Comparison of ENCODE assay signal across 10 cellular contexts in the genomic region with DNA sequence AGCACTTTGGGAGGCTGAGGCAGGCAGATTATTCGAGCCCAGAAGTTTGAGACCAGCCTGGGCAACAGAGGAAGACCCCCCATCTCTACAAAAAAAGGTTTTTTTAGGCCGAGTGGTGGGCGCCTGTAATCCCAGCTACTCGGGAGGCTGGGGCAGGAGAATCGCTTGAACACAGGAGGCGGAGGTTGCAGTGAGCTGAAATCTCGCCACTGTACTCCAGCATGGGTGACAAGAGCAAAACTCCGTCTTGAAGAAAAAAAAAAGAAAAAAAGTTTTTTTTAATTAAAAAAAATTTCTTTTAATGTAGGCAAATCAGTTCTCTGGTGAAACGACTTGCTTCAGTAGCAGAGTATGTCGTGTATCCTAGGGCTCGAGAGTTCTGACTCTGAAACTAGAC. TPM values are rescaled to one million over a fixed set of nuclear protein-coding genes. Genes with fewer than 3 reads are reported as not detected.
A peak's percentile ranks its signal among the peaks of the same experiment; 100 is the strongest.
DNase-seq lines count a peak whose midpoint lies in the region; ATAC-seq lines count a peak whose summit lies in the region.
"Had no signal": no experiment of that assay in that cellular context is flagged by ENCODE, and none has a peak within 500 bp of the region (broad histone marks: within the 10 kb centered on the region; RNA-seq: fewer than 3 reads in every experiment).

No MANE protein-coding gene starts in this region.

- H3K4me1 ChIP-seq in iPS-18a (ENCODE audit: control insufficient read depth, low read depth, low read length): peaks cover 5% of the 10 kb centered on the region
- peaks cover 21% of the 10 kb centered on the region for H3K4me1 ChIP-seq in stomach smooth muscle (ENCODE audit: control insufficient read depth, insufficient read depth, low read length)

- H3K36me3 ChIP-seq in iPS-18a (ENCODE audit: control insufficient read depth, low read depth, low read length) (no peaks in the 10 kb centered on the region), stomach smooth muscle (ENCODE audit: control insufficient read depth in 2 of 2, insufficient read depth in 2 of 2, low read length in 2 of 2) (no peaks in the 10 kb centered on the region)
- H3K36me3 ChIP-seq: brain microvascular endothelial cell had no signal

- intact Hi-C loops in activated T-helper 1 cell treated with anti-CD3 and anti-CD28 coated beads, Interleukin-12 subunit alpha, Interleukin-12 subunit beta, Interleukin-2, Interleukin-4 antibody, amounts not matched to agents 30 ng/mL and 10 ng/mL and 1 ng/mL, durations not matched to agents 14 hours and 24 hours and 36 hours (cut with micrococcal nuclease): loop anchor here (2.0 to 5.0 kb wide), 2 partner anchors 121 to 873 kb away; a partner anchor contains a TSS

- H3K9ac ChIP-seq in iPS-18a (ENCODE audit: low read length): peak overlapping the region; percentile 36
- peak overlapping the region in 1 of 2 donors; percentile 80 for H3K9ac ChIP-seq in stomach smooth muscle (ENCODE audit: low read length in 2 of 2)

- H3K27me3 ChIP-seq in iPS-18a (ENCODE audit: control insufficient read depth, insufficient read depth, low read length): peaks cover 13% of the 10 kb centered on the region
- H3K27me3 ChIP-seq in stomach smooth muscle (ENCODE audit: control insufficient read depth in 1 of 2, insufficient read depth in 2 of 2, low read length in 2 of 2): no peaks in the 10 kb centered on the region
- H3K27me3 ChIP-seq: brain microvascular endothelial cell had no signal

- no peak for DNase-seq in activated T-cell treated with anti-CD3 and anti-CD28 coated beads, Interleukin-2, amount 50 U/mL, for 72 hours
- no peak for DNase-seq in activated T-cell treated with anti-CD3 and anti-CD28 coated beads, Interleukin-2, amount 50 U/mL, for 48 hours
- no peak for DNase-seq in activated T-helper 1 cell treated with anti-CD3 and anti-CD28 coated beads, Interleukin-12 subunit alpha, Interleukin-12 subunit beta, Interleukin-2, Interleukin-4 antibody, amounts not matched to agents 30 ng/mL and 10 ng/mL and 1 ng/mL, durations not matched to agents 14 hours and 24 hours and 36 hours (ENCODE audit: low spot score)
- DNase-seq in KBM-7 (no peak), NCI-H1092 (lab: John Stamatoyannopoulos, UW) (no peak)
- DNase-seq: brain microvascular endothelial cell, WERI-Rb-1 had no signal

- H3K4me3 Mint-ChIP-seq in activated T-cell treated with anti-CD3 and anti-CD28 coated beads, Interleukin-2, amount 50 U/mL, for 72 hours: peak overlapping the region; percentile 87 to 89
- peak overlapping the region; percentile 60 for H3K4me3 Mint-ChIP-seq in activated T-helper 1 cell treated with anti-CD3 and anti-CD28 coated beads, Interleukin-12 subunit alpha, Interleukin-12 subunit beta, Interleukin-2, Interleukin-4 antibody, amounts not matched to agents 30 ng/mL and 10 ng/mL and 1 ng/mL, durations not matched to agents 14 hours and 24 hours and 36 hours

- no peak overlapping the region for H3K27ac Mint-ChIP-seq in activated T-cell treated with anti-CD3 and anti-CD28 coated beads, Interleukin-2, amount 50 U/mL, for 72 hours
- no peak overlapping the region for H3K27ac Mint-ChIP-seq in activated T-helper 1 cell treated with anti-CD3 and anti-CD28 coated beads, Interleukin-12 subunit alpha, Interleukin-12 subunit beta, Interleukin-2, Interleukin-4 antibody, amounts not matched to agents 30 ng/mL and 10 ng/mL and 1 ng/mL, durations not matched to agents 14 hours and 24 hours and 36 hours

- H3K9me3 ChIP-seq in iPS-18a (ENCODE audit: control insufficient read depth, low read depth, low read length): no peaks in the 10 kb centered on the region
- H3K9me3 ChIP-seq in stomach smooth muscle (ENCODE audit: control insufficient read depth in 2 of 2, low read length in 2 of 2): no peaks in the 10 kb centered on the region

- in situ Hi-C loops in KBM-7 (cut with MboI; ENCODE audit: low pct_unique_long_range_greater_than_20kb, low sequenced_read_pairs): no loop called here

- H3K36me3 Mint-ChIP-seq in activated T-cell treated with anti-CD3 and anti-CD28 coated beads, Interleukin-2, amount 50 U/mL, for 72 hours (ENCODE audit: insufficient read depth in 2 of 2): no peaks in the 10 kb centered on the region
- no peaks in the 10 kb centered on the region for H3K36me3 Mint-ChIP-seq in activated T-helper 1 cell treated with anti-CD3 and anti-CD28 coated beads, Interleukin-12 subunit alpha, Interleukin-12 subunit beta, Interleukin-2, Interleukin-4 antibody, amounts not matched to agents 30 ng/mL and 10 ng/mL and 1 ng/mL, durations not matched to agents 14 hours and 24 hours and 36 hours (ENCODE audit: low read depth)

- H3K9me3 Mint-ChIP-seq in activated T-cell treated with anti-CD3 and anti-CD28 coated beads, Interleukin-2, amount 50 U/mL, for 72 hours: no peaks in the 10 kb centered on the region
- no peaks in the 10 kb centered on the region for H3K9me3 Mint-ChIP-seq in activated T-helper 1 cell treated with anti-CD3 and anti-CD28 coated beads, Interleukin-12 subunit alpha, Interleukin-12 subunit beta, Interleukin-2, Interleukin-4 antibody, amounts not matched to agents 30 ng/mL and 10 ng/mL and 1 ng/mL, durations not matched to agents 14 hours and 24 hours and 36 hours

- H3K27ac ChIP-seq in iPS-18a (ENCODE audit: low read length): no peak overlapping the region
- no peak overlapping the region for H3K27ac ChIP-seq in stomach smooth muscle (ENCODE audit: low read length)
- H3K27ac ChIP-seq: brain microvascular endothelial cell, WERI-Rb-1 had no signal

- ATAC-seq in activated T-cell treated with anti-CD3 and anti-CD28 coated beads, Interleukin-2, amount 50 U/mL, for 72 hours (replicated peaks in 1 of 2): no peak
- ATAC-seq in HG03521 (IDR thresholded peaks at IDR 0.05; ENCODE audit: unreplicated experiment): no peak

- H3K4me3 ChIP-seq in iPS-18a (ENCODE audit: low read length): peak overlapping the region; percentile 74
- peak overlapping the region; percentile 81 to 84 for H3K4me3 ChIP-seq in stomach smooth muscle (ENCODE audit: low read length in 2 of 2)

- no peaks in the 10 kb centered on the region for H3K27me3 Mint-ChIP-seq in activated T-cell treated with anti-CD3 and anti-CD28 coated beads, Interleukin-2, amount 50 U/mL, for 72 hours (ENCODE audit: low read depth)
- peaks cover 14% of the 10 kb centered on the region for H3K27me3 Mint-ChIP-seq in activated T-helper 1 cell treated with anti-CD3 and anti-CD28 coated beads, Interleukin-12 subunit alpha, Interleukin-12 subunit beta, Interleukin-2, Interleukin-4 antibody, amounts not matched to agents 30 ng/mL and 10 ng/mL and 1 ng/mL, durations not matched to agents 14 hours and 24 hours and 36 hours (ENCODE audit: insufficient read depth)

- peaks cover 25% of the 10 kb centered on the region for H3K4me1 Mint-ChIP-seq in activated T-cell treated with anti-CD3 and anti-CD28 coated beads, Interleukin-2, amount 50 U/mL, for 72 hours (ENCODE audit: low read depth)
- peaks cover 11% of the 10 kb centered on the region for H3K4me1 Mint-ChIP-seq in activated T-helper 1 cell treated with anti-CD3 and anti-CD28 coated beads, Interleukin-12 subunit alpha, Interleukin-12 subunit beta, Interleukin-2, Interleukin-4 antibody, amounts not matched to agents 30 ng/mL and 10 ng/mL and 1 ng/mL, durations not matched to agents 14 hours and 24 hours and 36 hours (ENCODE audit: low read depth)

RNA-seq across cellular contexts. Expression of a gene that starts 10.9 kb away (rescaled TPM):
- total RNA-seq in activated T-cell treated with anti-CD3 and anti-CD28 coated beads, Interleukin-2, amount 50 U/mL, for 72 hours: 1 to 10 TPM; 2.4 to 4.7 TPM
- total RNA-seq in activated T-helper 1 cell treated with anti-CD3 and anti-CD28 coated beads, Interleukin-12 subunit alpha, Interleukin-12 subunit beta, Interleukin-2, Interleukin-4 antibody, amounts not matched to agents 30 ng/mL and 10 ng/mL and 1 ng/mL, durations not matched to agents 14 hours and 24 hours and 36 hours: 2.1 and 3.3 TPM in 2 replicates

RNA-seq across cellular contexts. Expression of a gene that starts 14.5 kb away (rescaled TPM):
- 1 to 10 TPM; 2.2 to 6.1 TPM for total RNA-seq in activated T-cell treated with anti-CD3 and anti-CD28 coated beads, Interleukin-2, amount 50 U/mL, for 72 hours
- 0.34 and 0.49 TPM in 2 replicates for total RNA-seq in activated T-helper 1 cell treated with anti-CD3 and anti-CD28 coated beads, Interleukin-12 subunit alpha, Interleukin-12 subunit beta, Interleukin-2, Interleukin-4 antibody, amounts not matched to agents 30 ng/mL and 10 ng/mL and 1 ng/mL, durations not matched to agents 14 hours and 24 hours and 36 hours

RNA-seq across cellular contexts. Expression of a gene that starts 37.4 kb away (rescaled TPM):
- 10 to 100 TPM; 51.8 to 54.7 TPM for total RNA-seq in activated T-cell treated with anti-CD3 and anti-CD28 coated beads, Interleukin-2, amount 50 U/mL, for 72 hours
- 56.4 and 58.7 TPM in 2 replicates for total RNA-seq in activated T-helper 1 cell treated with anti-CD3 and anti-CD28 coated beads, Interleukin-12 subunit alpha, Interleukin-12 subunit beta, Interleukin-2, Interleukin-4 antibody, amounts not matched to agents 30 ng/mL and 10 ng/mL and 1 ng/mL, durations not matched to agents 14 hours and 24 hours and 36 hours

RNA-seq across cellular contexts. Expression of a gene that starts 38.4 kb away (rescaled TPM):
- total RNA-seq in activated T-cell treated with anti-CD3 and anti-CD28 coated beads, Interleukin-2, amount 50 U/mL, for 72 hours: 10 to 100 TPM; 19.1 to 25.5 TPM
- 34.0 and 38.8 TPM in 2 replicates for total RNA-seq in activated T-helper 1 cell treated with anti-CD3 and anti-CD28 coated beads, Interleukin-12 subunit alpha, Interleukin-12 subunit beta, Interleukin-2, Interleukin-4 antibody, amounts not matched to agents 30 ng/mL and 10 ng/mL and 1 ng/mL, durations not matched to agents 14 hours and 24 hours and 36 hours

RNA-seq across cellular contexts. Expression of a gene that starts 47.1 kb away (rescaled TPM):
- total RNA-seq in activated T-cell treated with anti-CD3 and anti-CD28 coated beads, Interleukin-2, amount 50 U/mL, for 72 hours: 10 to 100 TPM; 13.6 to 15.6 TPM
- 11.1 and 11.5 TPM in 2 replicates for total RNA-seq in activated T-helper 1 cell treated with anti-CD3 and anti-CD28 coated beads, Interleukin-12 subunit alpha, Interleukin-12 subunit beta, Interleukin-2, Interleukin-4 antibody, amounts not matched to agents 30 ng/mL and 10 ng/mL and 1 ng/mL, durations not matched to agents 14 hours and 24 hours and 36 hours
